Comparison of ENCODE assay signal across 17 cellular contexts in genomic region chr5:62134811-62135210, GRCh38.
"Had no signal": no experiment of that assay in that cellular context is flagged by ENCODE, and none has a peak within 500 bp of the region (broad histone marks: within the 10 kb centered on the region; RNA-seq: fewer than 3 reads in every experiment).

No MANE protein-coding gene starts in this region.

- H3K4me3 ChIP-seq: dorsolateral prefrontal cortex, gastroesophageal sphincter, left lung, right atrium auricular region, skin epidermis, suprapubic skin had no signal

- DNase-seq: activated CD4-positive, alpha-beta T cell treated with anti-CD3 and anti-CD28 coated beads, Interleukin-2, amount 50 U/mL, for 1 hour; activated CD8-positive, alpha-beta memory T cell treated with anti-CD3 and anti-CD28 coated beads for 24 hours; activated naive CD8-positive, alpha-beta T cell treated with anti-CD3 and anti-CD28 coated beads, Interleukin-2, amount 10 ng/mL, durations not matched to agents 7 days and 5 days; anterior cingulate cortex; dorsolateral prefrontal cortex; endodermal cell; erythroblast; islet precursor cell; left lung; occipital lobe; stimulated activated CD4-positive, alpha-beta T cell treated with anti-CD3 and anti-CD28 coated beads, Interleukin-4, amount 100 ng/mL, for 4 hours; stimulated activated CD8-positive, alpha-beta memory T cell treated with anti-CD3 and anti-CD28 coated beads, Interleukin-4, amount 100 ng/mL, for 48 hours; stimulated activated naive CD8-positive, alpha-beta T cell treated with anti-CD3 and anti-CD28 coated beads, Interleukin-15, Interleukin-2, amounts not matched to agents 100 U/mL and 50 U/mL, for 24 hours had no signal

- H3K9me3 ChIP-seq: gastroesophageal sphincter, left lung, right atrium auricular region, suprapubic skin had no signal

- H3K36me3 ChIP-seq: gastroesophageal sphincter, left lung, right atrium auricular region, suprapubic skin had no signal

- H3K27me3 ChIP-seq: gastroesophageal sphincter, right atrium auricular region, suprapubic skin had no signal

- H3K4me1 ChIP-seq: gastroesophageal sphincter, left lung, right atrium auricular region, suprapubic skin had no signal

- H3K27ac ChIP-seq: dorsolateral prefrontal cortex, gastroesophageal sphincter, left lung, right atrium auricular region, skin epidermis, suprapubic skin had no signal
